Comparison of ENCODE assay signal across 30 cellular contexts in the genomic region with DNA sequence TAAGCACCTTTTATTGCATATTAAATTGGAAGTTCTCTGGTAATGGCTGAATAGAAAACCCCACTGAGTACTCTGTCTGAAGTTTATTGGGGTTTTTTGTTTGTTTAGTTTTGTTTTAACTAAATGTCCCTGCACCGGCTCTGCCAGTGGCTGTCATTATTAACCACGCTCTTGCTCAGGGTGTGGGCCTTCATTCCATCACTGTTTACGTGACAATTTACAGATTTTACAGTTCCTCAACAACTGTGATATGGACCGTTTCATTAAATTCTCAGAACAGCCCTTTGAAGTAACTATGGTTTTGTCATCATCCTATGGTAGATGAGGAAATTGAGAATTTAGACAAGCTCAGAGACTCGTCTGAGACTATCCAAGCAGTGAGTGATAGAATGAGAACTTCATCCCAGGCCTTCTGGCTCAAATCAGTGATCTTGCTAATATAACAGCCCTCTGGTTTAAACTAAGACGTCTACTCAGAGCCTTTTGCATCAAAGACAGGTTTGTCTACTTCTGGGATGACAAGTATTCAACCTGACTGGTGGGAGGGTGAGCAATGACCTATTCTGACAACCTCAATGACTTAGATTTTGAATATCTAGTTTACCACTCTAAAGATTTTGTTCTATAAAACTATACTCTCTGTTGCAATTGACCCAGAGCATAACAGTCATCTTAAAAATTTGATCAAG.
A peak's percentile ranks its signal among the peaks of the same experiment; 100 is the strongest.
DNase-seq lines count a peak whose midpoint lies in the region; ATAC-seq, FAIRE-seq and TF ChIP-seq lines count a peak whose summit lies in the region.
"Had no signal": no experiment of that assay in that cellular context is flagged by ENCODE, and none has a peak within 500 bp of the region (broad histone marks: within the 10 kb centered on the region; RNA-seq: fewer than 3 reads in every experiment).

No MANE protein-coding gene starts in this region.

- peaks cover 7 to 11% of the 10 kb centered on the region in 2 donors for H3K9me3 Mint-ChIP-seq in activated naive CD4-positive, alpha-beta T cell treated with anti-CD3 and anti-CD28 coated beads, Interleukin-2, amount 50 U/mL, for 72 hours
- H3K9me3 Mint-ChIP-seq: CD8-positive, alpha-beta T cell; endodermal cell had no signal

- ATAC-seq in activated naive CD4-positive, alpha-beta T cell treated with anti-CD3 and anti-CD28 coated beads, Interleukin-2, amount 50 U/mL, for 72 hours, result peak; percentile 59 to 79
- ATAC-seq in GM18867 (IDR thresholded peaks at IDR 0.05; ENCODE audit: unreplicated experiment) (no peak), GM21576 (IDR thresholded peaks at IDR 0.05; ENCODE audit: unreplicated experiment) (no peak)
- ATAC-seq: CD8-positive, alpha-beta T cell; gastroesophageal sphincter; left lobe of liver; psoas muscle had no signal

- DNase-seq in activated naive CD4-positive, alpha-beta T cell treated with anti-CD3 and anti-CD28 coated beads, Interleukin-2, amount 50 U/mL, for 72 hours (ENCODE audit: low spot score in 2 of 2), result no peak
- no peak for DNase-seq in activated naive CD4-positive, alpha-beta T cell treated with anti-CD3 and anti-CD28 coated beads, Interleukin-2, amount 50 U/mL, for 16 hours
- DNase-seq in LNCaP clone FGC (ENCODE audit: low read depth), result peak; percentile 27
- peak; percentile 40 for DNase-seq in bronchial epithelial cell (ENCODE audit: low read depth)
- DNase-seq in NCI-H1105 (lab: John Stamatoyannopoulos, UW), result no peak
- DNase-seq: activated CD4-positive, alpha-beta T cell treated with anti-CD3 and anti-CD28 coated beads for 1 hour; activated effector memory CD4-positive, alpha-beta T cell treated with Interleukin-2 at 50 U/mL for 16 hours; amniotic stem cell; CD8-positive, alpha-beta T cell; colonic mucosa; endodermal cell; hypothalamus; KBM-7; naive thymus-derived CD4-positive, alpha-beta T cell; NCI-H1436 treated with DMSO at 0.1 percent for 48 hours; NCI-H2107; NCI-H446 treated with DMSO at 0.1 percent for 48 hours; nucleus accumbens; psoas muscle; SHP77; stimulated activated CD8-positive, alpha-beta memory T cell treated with anti-CD3 and anti-CD28 coated beads, Interleukin-4, amount 100 ng/mL, for 48 hours; substantia nigra; SW 1271 had no signal

- FAIRE-seq in bronchial epithelial cell (lab: Jason Lieb, UNC), result no peak
- FAIRE-seq: urothelium cell line had no signal

- no peak overlapping the region for H3K27ac Mint-ChIP-seq in activated naive CD4-positive, alpha-beta T cell treated with anti-CD3 and anti-CD28 coated beads, Interleukin-2, amount 50 U/mL, for 72 hours
- H3K27ac Mint-ChIP-seq: endodermal cell had no signal

- H3K4me3 ChIP-seq in LNCaP clone FGC (ENCODE audit: low read depth, low read length) (no peak overlapping the region), bronchial epithelial cell (ENCODE audit: low read depth, low read length) (no peak overlapping the region)
- H3K4me3 ChIP-seq: breast epithelium, colonic mucosa, gastroesophageal sphincter, PC-9, psoas muscle had no signal

- H3K27me3 ChIP-seq in bronchial epithelial cell (ENCODE audit: control insufficient read depth, insufficient read depth, low read length), result no peaks in the 10 kb centered on the region
- H3K27me3 ChIP-seq: breast epithelium, colonic mucosa, gastroesophageal sphincter had no signal

- H3K36me3 ChIP-seq in bronchial epithelial cell (ENCODE audit: control insufficient read depth, insufficient read depth, low read length), result no peaks in the 10 kb centered on the region
- H3K36me3 ChIP-seq: breast epithelium, colonic mucosa, gastroesophageal sphincter had no signal

- peaks cover 5 to 21% of the 10 kb centered on the region in 2 donors for H3K36me3 Mint-ChIP-seq in activated naive CD4-positive, alpha-beta T cell treated with anti-CD3 and anti-CD28 coated beads, Interleukin-2, amount 50 U/mL, for 72 hours
- H3K36me3 Mint-ChIP-seq: CD8-positive, alpha-beta T cell had no signal

- no peak for TF ChIP-seq CTCF in LNCaP clone FGC (IDR thresholded peaks at IDR 0.05; ENCODE audit: control insufficient read depth, extremely low read depth, insufficient read depth)
- no peak for TF ChIP-seq CTCF in bronchial epithelial cell (IDR thresholded peaks at IDR 0.05; ENCODE audit: insufficient read depth, low read length, severe bottlenecking)

Comparison
In these comparisons a context has a peak if more than half of its experiments do, and no peak if none do; other contexts are left out.
1. ATAC-seq: peak in activated naive CD4-positive, alpha-beta T cell treated with anti-CD3 and anti-CD28 coated beads, Interleukin-2, amount 50 U/mL, for 72 hours (2 of 2); none in GM18867 (single experiment) and GM21576 (single experiment).
2. DNase-seq: peak in LNCaP clone FGC (single experiment) and bronchial epithelial cell (single experiment); none in activated naive CD4-positive, alpha-beta T cell treated with anti-CD3 and anti-CD28 coated beads, Interleukin-2, amount 50 U/mL, for 72 hours (0 of 2), activated naive CD4-positive, alpha-beta T cell treated with anti-CD3 and anti-CD28 coated beads, Interleukin-2, amount 50 U/mL, for 16 hours (single experiment) and NCI-H1105 (single experiment).